In the genomic region with DNA sequence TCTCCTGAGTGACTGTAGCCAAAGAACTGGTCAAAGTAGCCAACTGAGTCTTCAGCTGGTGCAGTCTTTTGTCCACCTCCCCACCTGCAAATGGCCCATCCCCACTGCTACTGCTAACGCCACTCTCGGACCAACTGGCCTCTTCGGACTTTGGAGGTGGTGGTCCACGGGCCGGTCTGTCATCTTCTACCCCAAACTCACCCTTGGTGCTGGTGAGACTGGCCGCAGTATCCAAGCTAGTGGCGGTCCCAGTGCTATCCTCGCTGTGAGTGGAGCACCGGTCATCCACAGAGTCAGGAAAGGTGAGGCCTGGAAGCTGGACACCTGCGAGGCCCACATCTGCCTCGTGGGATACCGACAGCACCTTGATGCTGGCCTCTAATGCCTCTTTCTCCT, we compare ENCODE assay signal across 8 cellular contexts. TPM values are rescaled to one million over a fixed set of nuclear protein-coding genes. Genes with fewer than 3 reads are reported as not detected.
DNase-seq lines count a peak whose midpoint lies in the region; ATAC-seq and TF ChIP-seq lines count a peak whose summit lies in the region.

No MANE protein-coding gene starts in this region.

- H3K36me3 Mint-ChIP-seq in CD4-positive, CD25-positive, alpha-beta regulatory T cell: peaks cover 30% of the 10 kb centered on the region
- H3K36me3 Mint-ChIP-seq in endodermal cell (ENCODE audit: low read depth): peaks cover 33% of the 10 kb centered on the region

- H3K9ac ChIP-seq in NT2/D1 (ENCODE audit: insufficient read length, low read depth) (peak overlapping the region; percentile 85), endodermal cell (ENCODE audit: extremely low read depth, low read length, poor library complexity, severe bottlenecking) (peak overlapping the region; percentile 82)

- H3K9me3 ChIP-seq in CD4-positive, CD25-positive, alpha-beta regulatory T cell (ENCODE audit: control insufficient read depth in 2 of 2, low read length in 2 of 2): no peaks in the 10 kb centered on the region
- H3K9me3 ChIP-seq in NT2/D1 (ENCODE audit: insufficient read depth, low read length) (peaks cover 6% of the 10 kb centered on the region; the same call in 1 of the 2 replicates), endodermal cell (ENCODE audit: control insufficient read depth, low read length) (peaks cover 5% of the 10 kb centered on the region), neuron (ENCODE audit: low read length) (no peaks in the 10 kb centered on the region)

- peak overlapping the region; percentile 82 to 98 (median 96) for H3K27ac Mint-ChIP-seq in CD4-positive, CD25-positive, alpha-beta regulatory T cell
- peak overlapping the region; percentile 88 for H3K27ac Mint-ChIP-seq in endodermal cell

- peak overlapping the region; percentile 81 for H3K4me3 ChIP-seq in CD4-positive, CD25-positive, alpha-beta regulatory T cell (ENCODE audit: low read depth, low read length)
- peak overlapping the region; percentile 84 for H3K4me3 ChIP-seq in NT2/D1 (ENCODE audit: insufficient read length, low read depth)
- H3K4me3 ChIP-seq in endodermal cell (ENCODE audit: low read length): peak overlapping the region; percentile 94
- H3K4me3 ChIP-seq in neuron (ENCODE audit: low read length): peak overlapping the region; percentile 63

- H2AFZ ChIP-seq in neuron (ENCODE audit: low read depth, low read length): no peak overlapping the region

- H3K9me3 Mint-ChIP-seq in CD4-positive, CD25-positive, alpha-beta regulatory T cell: peaks cover 0 to 1% (median 0%) of the 10 kb centered on the region in 7 donors
- no peaks in the 10 kb centered on the region for H3K9me3 Mint-ChIP-seq in endodermal cell

- H3K4me3 Mint-ChIP-seq in CD4-positive, CD25-positive, alpha-beta regulatory T cell: peak overlapping the region; percentile 91 to 98 (median 95)
- H3K4me3 Mint-ChIP-seq in endodermal cell: peak overlapping the region; percentile 85

- H3K4me1 Mint-ChIP-seq in CD4-positive, CD25-positive, alpha-beta regulatory T cell: peaks cover 27 to 83% (median 58%) of the 10 kb centered on the region in 4 donors
- H3K4me1 Mint-ChIP-seq in endodermal cell: peaks cover 23% of the 10 kb centered on the region

- no peaks in the 10 kb centered on the region for H3K27me3 ChIP-seq in CD4-positive, CD25-positive, alpha-beta regulatory T cell (ENCODE audit: control insufficient read depth, insufficient read depth, low read length)
- peaks cover 24% of the 10 kb centered on the region for H3K27me3 ChIP-seq in NT2/D1 (ENCODE audit: insufficient read depth, insufficient read length)
- no peaks in the 10 kb centered on the region for H3K27me3 ChIP-seq in endodermal cell (ENCODE audit: control insufficient read depth, insufficient read depth, low read length, poor library complexity, severe bottlenecking)
- H3K27me3 ChIP-seq in neuron (ENCODE audit: insufficient read depth, low read length): no peaks in the 10 kb centered on the region

- no peak for DNase-seq in CD4-positive, CD25-positive, alpha-beta regulatory T cell
- no peak for DNase-seq in NT2/D1 (ENCODE audit: low read depth, low spot score)
- DNase-seq in endodermal cell: peak; percentile 47
- DNase-seq in stimulated activated CD4-positive, alpha-beta T cell treated with anti-CD3 and anti-CD28 coated beads, Interleukin-2, amount 100 ng/mL, for 48 hours: no peak
- no peak for DNase-seq in activated CD8-positive, alpha-beta memory T cell treated with anti-CD3 and anti-CD28 coated beads, Interleukin-2, amount 50 U/mL, for 48 hours
- no peak for DNase-seq in DMS153 (lab: John Stamatoyannopoulos, UW)

- ATAC-seq in CD4-positive, CD25-positive, alpha-beta regulatory T cell (ENCODE audit: low read depth in 2 of 2): no peak
- no peak for ATAC-seq in GM19324 (IDR thresholded peaks at IDR 0.05; ENCODE audit: low FRiP score, unreplicated experiment)

- peaks cover 31% of the 10 kb centered on the region for H3K36me3 ChIP-seq in CD4-positive, CD25-positive, alpha-beta regulatory T cell (ENCODE audit: control insufficient read depth, insufficient read depth, low read length)
- H3K36me3 ChIP-seq in NT2/D1 (ENCODE audit: insufficient read depth, insufficient read length, low read length): peaks cover 42% of the 10 kb centered on the region
- H3K36me3 ChIP-seq in endodermal cell (ENCODE audit: control insufficient read depth, insufficient read depth, low read length): peaks cover 36% of the 10 kb centered on the region
- peaks cover 46% of the 10 kb centered on the region for H3K36me3 ChIP-seq in neuron (ENCODE audit: insufficient read depth, low read length)

- WGBS in endodermal cell (ENCODE audit: insufficient coverage in 1 of 2, insufficient read length in 1 of 2), 2 experiments: 15 to 49% methylated on average over 4 to 12 of the region's 12 CpGs

- TF ChIP-seq CTCF in endodermal cell (conservative IDR thresholded peaks at IDR 0.05): no peak

- H3K4me1 ChIP-seq in CD4-positive, CD25-positive, alpha-beta regulatory T cell (ENCODE audit: control insufficient read depth, insufficient read depth, low read length, poor library complexity, severe bottlenecking): peaks cover 68% of the 10 kb centered on the region
- H3K4me1 ChIP-seq in NT2/D1 (ENCODE audit: insufficient read depth, insufficient read length): peaks cover 5% of the 10 kb centered on the region
- peaks cover 14% of the 10 kb centered on the region for H3K4me1 ChIP-seq in endodermal cell (ENCODE audit: control insufficient read depth, insufficient read depth, low read length)
- H3K4me1 ChIP-seq in neuron (ENCODE audit: insufficient read depth, low read length): peaks cover 38% of the 10 kb centered on the region

- H3K27me3 Mint-ChIP-seq in CD4-positive, CD25-positive, alpha-beta regulatory T cell: peaks cover 4% of the 10 kb centered on the region
- H3K27me3 Mint-ChIP-seq in endodermal cell (ENCODE audit: insufficient read depth): peaks cover 21% of the 10 kb centered on the region

- peak overlapping the region; percentile 85 for H3K27ac ChIP-seq in CD4-positive, CD25-positive, alpha-beta regulatory T cell (ENCODE audit: insufficient read depth, low read length, poor library complexity, severe bottlenecking)
- no peak overlapping the region for H3K27ac ChIP-seq in endodermal cell (ENCODE audit: low read depth, low read length)

RNA-seq across cellular contexts. Expression of a gene that starts 0.8 kb away (rescaled TPM):
- total RNA-seq in CD4-positive, CD25-positive, alpha-beta regulatory T cell: 40.4 TPM
- 10 to 100 TPM; 11.4 to 16.4 (median 15.6) TPM for polyA plus RNA-seq in CD4-positive, CD25-positive, alpha-beta regulatory T cell
- 10 to 100 TPM; 14.8 to 15.3 TPM for total RNA-seq in endodermal cell
- polyA plus RNA-seq in endodermal cell (2013, experiment 1 of 2): 11.7 TPM
- polyA plus RNA-seq in endodermal cell (2013, experiment 2 of 2): 8.9 TPM

RNA-seq across cellular contexts. Expression of a gene that starts 3.6 kb away (rescaled TPM):
- 101 TPM for total RNA-seq in CD4-positive, CD25-positive, alpha-beta regulatory T cell
- 100 to 1,000 TPM; 187 to 223 (median 199) TPM for polyA plus RNA-seq in CD4-positive, CD25-positive, alpha-beta regulatory T cell
- total RNA-seq in endodermal cell: 100 to 1,000 TPM; 234 to 277 TPM
- polyA plus RNA-seq in endodermal cell (2013, experiment 1 of 2): 198 TPM
- 184 TPM for polyA plus RNA-seq in endodermal cell (2013, experiment 2 of 2)

RNA-seq across cellular contexts. Expression of a gene that starts 8.9 kb away (rescaled TPM):
- total RNA-seq in CD4-positive, CD25-positive, alpha-beta regulatory T cell: 2.7 TPM
- 1 to 10 TPM in 1 of 4 donors, under 1 TPM in 3; 0.63 to 1.3 (median 0.79) TPM for polyA plus RNA-seq in CD4-positive, CD25-positive, alpha-beta regulatory T cell
- total RNA-seq in endodermal cell: 1 to 10 TPM; 1.9 to 2.2 TPM
- polyA plus RNA-seq in endodermal cell (2013, experiment 1 of 2): 1.2 TPM
- polyA plus RNA-seq in endodermal cell (2013, experiment 2 of 2): 2.1 TPM

RNA-seq across cellular contexts. Expression of a gene that starts 33.3 kb away (rescaled TPM):
- total RNA-seq in CD4-positive, CD25-positive, alpha-beta regulatory T cell: not detected
- polyA plus RNA-seq in CD4-positive, CD25-positive, alpha-beta regulatory T cell: not detected
- under 1 TPM in 1 of 2 donors, not detected in 1; 0.24 TPM for total RNA-seq in endodermal cell
- polyA plus RNA-seq in endodermal cell (2013, experiment 1 of 2): not detected
- polyA plus RNA-seq in endodermal cell (2013, experiment 2 of 2): 0.25 TPM
